Comparison of ENCODE assay signal across 17 cellular contexts in the genomic region with DNA sequence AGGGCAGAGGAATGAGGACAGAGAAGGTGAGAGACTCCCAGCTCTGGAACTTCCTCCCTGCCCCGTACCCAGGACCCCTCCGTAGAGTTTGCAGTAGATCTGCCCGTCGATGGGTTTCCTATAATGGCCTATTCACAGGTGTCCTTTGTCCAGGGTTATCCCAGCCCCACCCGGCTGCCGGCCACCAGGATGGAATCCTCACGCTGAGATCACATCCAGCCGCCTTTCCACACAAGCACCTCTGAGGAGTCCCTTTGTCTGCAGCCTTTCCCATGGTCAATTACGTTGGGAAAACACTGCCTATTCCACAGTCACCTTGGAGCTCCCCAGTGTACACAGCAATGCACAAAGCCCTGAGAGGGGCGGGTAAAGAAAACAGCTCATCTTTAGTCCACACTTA.
A peak's percentile ranks its signal among the peaks of the same experiment; 100 is the strongest.
DNase-seq lines count a peak whose midpoint lies in the region; ATAC-seq, FAIRE-seq and TF ChIP-seq lines count a peak whose summit lies in the region.
"Had no signal": no experiment of that assay in that cellular context is flagged by ENCODE, and none has a peak within 500 bp of the region (broad histone marks: within the 10 kb centered on the region; RNA-seq: fewer than 3 reads in every experiment).

No MANE protein-coding gene starts in this region.

- no peaks in the 10 kb centered on the region for H3K27me3 ChIP-seq in BLaER1 treated with 17β-estradiol and CSF1 and Interleukin-3, amounts not matched to agents 10 nM and 100 nM
- no peaks in the 10 kb centered on the region for H3K27me3 ChIP-seq in pancreas
- H3K27me3 ChIP-seq: breast epithelium, heart right ventricle had no signal

- FAIRE-seq in pancreas (lab: Jason Lieb, UNC), result no peak
- FAIRE-seq: H54 had no signal

- H3K4me3 ChIP-seq in BLaER1 treated with 17β-estradiol and CSF1 and Interleukin-3, amounts not matched to agents 10 nM and 100 nM, result peak overlapping the region in 2 of 10 experiments; percentile 29 to 44; a peak in 1 of 20 replicates
- H3K4me3 ChIP-seq in pancreas, result no peak overlapping the region
- H3K4me3 ChIP-seq: breast epithelium, heart right ventricle had no signal

- H3K4me2 ChIP-seq in BLaER1 treated with 17β-estradiol and CSF1 and Interleukin-3, amounts not matched to agents 10 nM and 100 nM, result peak overlapping the region; percentile 81 to 99 (median 91)

- peak overlapping the region in 8 of 11 experiments; percentile 56 to 72 (median 68); a peak in 13 of 22 replicates for H3K9ac ChIP-seq in BLaER1 treated with 17β-estradiol and CSF1 and Interleukin-3, amounts not matched to agents 10 nM and 100 nM
- H3K9ac ChIP-seq: parathyroid adenoma had no signal

- intact Hi-C loops in pancreas (cut with DNase I), result no loop called here

- DNase-seq in NCI-H1417 (lab: John Stamatoyannopoulos, UW) (peak in 2 of 3 experiments; percentile 9 to 19), NCI-H1417 treated with DMSO at 0.1 percent for 48 hours (lab: John Stamatoyannopoulos, UW) (no peak), NCI-H748 treated with DMSO at 0.1 percent for 48 hours (lab: John Stamatoyannopoulos, UW) (peak; percentile 73), islet precursor cell (peak; percentile 71), HCEC 1CT (no peak), pancreas (no peak), NCI-H187 treated with DMSO at 0.1 percent for 48 hours (lab: John Stamatoyannopoulos, UW) (no peak)
- DNase-seq: Caco-2; GF-D8; heart right ventricle; kidney glomerular epithelial cell; NK-92 treated with Interleukin-12 subunit alpha and Interleukin-12 subunit beta, amount 100 ng/mL, for 24 hours; SHP77 treated with DMSO at 0.1 percent for 48 hours had no signal

- no peaks in the 10 kb centered on the region for H3K9me3 ChIP-seq in BLaER1 treated with 17β-estradiol and CSF1 and Interleukin-3, amounts not matched to agents 10 nM and 100 nM (replicated peaks in 1 of 11)
- no peaks in the 10 kb centered on the region for H3K9me3 ChIP-seq in pancreas
- H3K9me3 ChIP-seq: breast epithelium, Caco-2, heart right ventricle had no signal

- peak overlapping the region in 9 of 11 experiments; percentile 16 to 83 (median 78); a peak in 16 of 22 replicates for H3K27ac ChIP-seq in BLaER1 treated with 17β-estradiol and CSF1 and Interleukin-3, amounts not matched to agents 10 nM and 100 nM
- no peak overlapping the region for H3K27ac ChIP-seq in pancreas
- H3K27ac ChIP-seq: breast epithelium, parathyroid adenoma had no signal

- no peak for ATAC-seq in pancreas
- ATAC-seq: heart right ventricle had no signal

- no peaks in the 10 kb centered on the region for H4K20me1 ChIP-seq in BLaER1 treated with 17β-estradiol and CSF1 and Interleukin-3, amounts not matched to agents 10 nM and 100 nM

- no peaks in the 10 kb centered on the region for H3K36me3 ChIP-seq in BLaER1 treated with 17β-estradiol and CSF1 and Interleukin-3, amounts not matched to agents 10 nM and 100 nM
- H3K36me3 ChIP-seq in pancreas, result no peaks in the 10 kb centered on the region
- H3K36me3 ChIP-seq: breast epithelium, heart right ventricle had no signal

- H3K4me1 ChIP-seq in BLaER1 treated with 17β-estradiol and CSF1 and Interleukin-3, amounts not matched to agents 10 nM and 100 nM, result peaks cover 78 to 100% (median 100%) of the 10 kb centered on the region in 10 experiments
- no peaks in the 10 kb centered on the region for H3K4me1 ChIP-seq in pancreas
- H3K4me1 ChIP-seq: parathyroid adenoma had no signal

- WGBS in pancreas, 2 donors, result 73 to 81% methylated on average over 10 of the region's 10 CpGs

- TF ChIP-seq CTCF in pancreas (IDR thresholded peaks at IDR 0.05), result no peak

Comparison
In these comparisons a context has a peak if more than half of its experiments do, and no peak if none do; other contexts are left out.
1. DNase-seq: peak in NCI-H1417 (2 of 3), NCI-H748 treated with DMSO at 0.1 percent for 48 hours (single experiment) and islet precursor cell (single experiment); none in NCI-H1417 treated with DMSO at 0.1 percent for 48 hours (single experiment), HCEC 1CT (single experiment), pancreas (0 of 6) and NCI-H187 treated with DMSO at 0.1 percent for 48 hours (single experiment).
2. H3K27ac ChIP-seq: peak in BLaER1 treated with 17β-estradiol and CSF1 and Interleukin-3, amounts not matched to agents 10 nM and 100 nM (9 of 11); none in pancreas (0 of 4).